8 cellular contexts compared by ENCODE assay signal in the genomic region with DNA sequence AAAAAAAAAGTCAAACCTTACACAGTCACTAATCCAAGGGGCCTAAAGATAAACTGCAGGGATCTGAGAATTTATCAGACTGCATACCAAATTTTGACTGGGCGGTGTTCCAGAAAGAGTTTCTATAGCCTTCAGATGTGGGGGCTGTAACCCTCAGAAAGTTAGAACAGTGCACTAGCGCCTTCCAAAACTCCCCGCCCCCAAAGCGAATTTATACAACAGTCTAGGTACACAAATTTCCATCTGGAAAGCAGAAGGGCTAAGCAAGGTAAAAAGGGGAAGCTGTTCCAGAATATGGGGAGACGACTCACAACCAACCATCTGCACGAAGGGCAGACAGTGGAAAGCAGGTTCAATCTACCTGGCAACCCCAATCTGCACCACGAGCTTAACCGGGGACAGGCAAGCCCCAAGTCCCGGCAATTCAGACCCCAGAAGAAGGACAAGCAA. TPM values are rescaled to one million over a fixed set of nuclear protein-coding genes. Genes with fewer than 3 reads are reported as not detected.
A peak's percentile ranks its signal among the peaks of the same experiment; 100 is the strongest.
DNase-seq lines count a peak whose midpoint lies in the region; ATAC-seq and TF ChIP-seq lines count a peak whose summit lies in the region.

No MANE protein-coding gene starts in this region.

- no peaks in the 10 kb centered on the region for H3K79me1 ChIP-seq in IMR-90 (ENCODE audit: low read depth in 1 of 2, low read length in 2 of 2)

- peak overlapping the region; percentile 97 for H2AFZ ChIP-seq in IMR-90 (replicated peaks; ENCODE audit: low read length, poor library complexity)

- no peak overlapping the region for H3K27ac ChIP-seq in IMR-90 (ENCODE audit: insufficient read depth, low read length)
- peak overlapping the region; percentile 68 to 81 for H3K27ac ChIP-seq in right atrium auricular region

- H2BK5ac ChIP-seq in IMR-90 (ENCODE audit: low read depth, low read length, poor library complexity, severe bottlenecking), result no peak overlapping the region

- TF ChIP-seq RAD21 in IMR-90 (IDR thresholded peaks at IDR 0.05; ENCODE audit: low read length), result no peak

- WGBS in IMR-90 (ENCODE audit: extremely low coverage in 2 of 2, insufficient read length in 1 of 2), 2 experiments, result no CpG with 5 or more reads among the region's 9 CpGs

- TF ChIP-seq CTCF in IMR-90 (conservative IDR thresholded peaks at IDR 0.05; ENCODE audit: low read depth, low read length), result no peak
- TF ChIP-seq CTCF in right atrium auricular region (IDR thresholded peaks at IDR 0.05), result no peak

- BruUV-seq in IMR-90 (replicated peaks; lab: Mats Ljungman, UMichigan), result no TSS peak

- H3K4me2 ChIP-seq in IMR-90 (ENCODE audit: low read depth, low read length), result peak overlapping the region; percentile 55
- H3K4me2 ChIP-seq in skeletal muscle satellite cell (ENCODE audit: low read length), result peak overlapping the region; percentile 90

- CTCF ChIA-PET in IMR-90 (lab: Yijun Ruan, JAX), result interaction anchor here (0.6 to 3.1 kb wide), 8 partner anchors 9 to 222 kb away, joined by 3 to 21 read pairs (median 4); no protein-coding TSS in a partner anchor

- H3K4me1 Mint-ChIP-seq in activated T-helper 2 cell treated with anti-CD3 and anti-CD28 coated beads, Interferon-gamma antibody, Interleukin-2, Interleukin-4, amounts not matched to agents 10 μg/mL and 5 μg/mL and 100 μg/mL, durations not matched to agents 14 hours and 24 hours and 36 hours (ENCODE audit: low read depth), result peaks cover 53% of the 10 kb centered on the region

- peak overlapping the region; percentile 72 for H3K27ac Mint-ChIP-seq in activated T-helper 2 cell treated with anti-CD3 and anti-CD28 coated beads, Interferon-gamma antibody, Interleukin-2, Interleukin-4, amounts not matched to agents 10 μg/mL and 5 μg/mL and 100 μg/mL, durations not matched to agents 14 hours and 24 hours and 36 hours

- POLR2A ChIA-PET in IMR-90 (lab: Charles Lee; ENCODE audit: unreplicated experiment), result no interaction called here

- H2AK9ac ChIP-seq in IMR-90 (replicated peaks; ENCODE audit: low read depth, low read length, poor library complexity), result peak overlapping the region; percentile 74

- H2AK5ac ChIP-seq in IMR-90 (ENCODE audit: low read depth, low read length), result no peak overlapping the region

- H3K27me3 Mint-ChIP-seq in activated T-helper 2 cell treated with anti-CD3 and anti-CD28 coated beads, Interferon-gamma antibody, Interleukin-2, Interleukin-4, amounts not matched to agents 10 μg/mL and 5 μg/mL and 100 μg/mL, durations not matched to agents 14 hours and 24 hours and 36 hours (ENCODE audit: low read depth), result no peaks in the 10 kb centered on the region

- H3K9me1 ChIP-seq in IMR-90 (ENCODE audit: insufficient read depth, low read length), result no peaks in the 10 kb centered on the region

- H3K27me3 ChIP-seq in IMR-90 (ENCODE audit: control insufficient read depth, insufficient read depth, low read length) (peaks cover 5% of the 10 kb centered on the region), right atrium auricular region (no peaks in the 10 kb centered on the region), skeletal muscle satellite cell (ENCODE audit: control insufficient read depth, insufficient read depth, low read length) (peaks cover 20% of the 10 kb centered on the region)

- H3K4me3 ChIP-seq in IMR-90 (ENCODE audit: insufficient read depth, low read depth, low read length) (peak overlapping the region; percentile 68), right atrium auricular region (peak overlapping the region; percentile 88 to 91), skeletal muscle satellite cell (ENCODE audit: low read length) (peak overlapping the region; percentile 80)

- no peaks in the 10 kb centered on the region for H3K9me3 ChIP-seq in IMR-90 (ENCODE audit: control insufficient read depth, insufficient read depth, low read length)
- no peaks in the 10 kb centered on the region for H3K9me3 ChIP-seq in right atrium auricular region
- H3K9me3 ChIP-seq in skeletal muscle satellite cell (replicated peaks; ENCODE audit: low read length), result no peaks in the 10 kb centered on the region

- H2BK20ac ChIP-seq in IMR-90 (ENCODE audit: low read depth, low read length), result no peak overlapping the region

- in situ Hi-C loops in IMR-90 (cut with MboI; ENCODE audit: low sequenced_read_pairs), result no loop called here

- H3K4me3 Mint-ChIP-seq in activated T-helper 2 cell treated with anti-CD3 and anti-CD28 coated beads, Interferon-gamma antibody, Interleukin-2, Interleukin-4, amounts not matched to agents 10 μg/mL and 5 μg/mL and 100 μg/mL, durations not matched to agents 14 hours and 24 hours and 36 hours (ENCODE audit: low read depth), result peak overlapping the region; percentile 94

- intact Hi-C loops in IMR-90 (cut with micrococcal nuclease), result no loop called here
- intact Hi-C loops in activated T-helper 2 cell treated with anti-CD3 and anti-CD28 coated beads, Interferon-gamma antibody, Interleukin-2, Interleukin-4, amounts not matched to agents 10 μg/mL and 5 μg/mL and 100 μg/mL, durations not matched to agents 14 hours and 24 hours and 36 hours (cut with micrococcal nuclease), result loop anchor here (2.0 to 5.0 kb wide), 5 partner anchors 19 to 200 kb away; a partner anchor contains a TSS

- H3K9ac ChIP-seq in IMR-90 (ENCODE audit: low read depth, low read length) (peak overlapping the region; percentile 47; the same call in 1 of the 2 replicates), skeletal muscle satellite cell (ENCODE audit: low read depth, low read length) (peak overlapping the region; percentile 68)

- H3K4me1 ChIP-seq in IMR-90 (ENCODE audit: control insufficient read depth, insufficient read depth, low read length) (no peaks in the 10 kb centered on the region), right atrium auricular region (peaks cover 0 to 23% of the 10 kb centered on the region in 2 donors), skeletal muscle satellite cell (ENCODE audit: control insufficient read depth, insufficient read depth, low read length) (peaks cover 11% of the 10 kb centered on the region)

- H2BK15ac ChIP-seq in IMR-90 (ENCODE audit: low read depth, low read length), result no peak overlapping the region

- H4K20me1 ChIP-seq in IMR-90 (ENCODE audit: insufficient read depth, low read length), result no peaks in the 10 kb centered on the region

- peak overlapping the region in 1 of 2 experiments; percentile 32; a peak in 1 of 4 replicates for H4K8ac ChIP-seq in IMR-90 (ENCODE audit: low read depth in 2 of 2, low read length in 2 of 2)

- H3K56ac ChIP-seq in IMR-90 (ENCODE audit: extremely low read depth, insufficient read depth, low read length), result no peak overlapping the region

- no peak overlapping the region for H3K4ac ChIP-seq in IMR-90 (ENCODE audit: low read depth, low read length)

- H3K23ac ChIP-seq in IMR-90 (ENCODE audit: low read depth, low read length), result 0 out of 2 replicates have a peak overlapping the region, but pooled peaks have one; percentile 35

- no peaks in the 10 kb centered on the region for H3K9me3 Mint-ChIP-seq in activated T-helper 2 cell treated with anti-CD3 and anti-CD28 coated beads, Interferon-gamma antibody, Interleukin-2, Interleukin-4, amounts not matched to agents 10 μg/mL and 5 μg/mL and 100 μg/mL, durations not matched to agents 14 hours and 24 hours and 36 hours

- H2BK120ac ChIP-seq in IMR-90 (ENCODE audit: low read depth, low read length), result no peak overlapping the region

- no peaks in the 10 kb centered on the region; the same call in 1 of the 2 replicates for H3K36me3 ChIP-seq in IMR-90 (ENCODE audit: control insufficient read depth, insufficient read depth, low read length)
- no peaks in the 10 kb centered on the region for H3K36me3 ChIP-seq in right atrium auricular region
- H3K36me3 ChIP-seq in skeletal muscle satellite cell (ENCODE audit: insufficient read depth, low read length), result no peaks in the 10 kb centered on the region

- no peak overlapping the region for H3K18ac ChIP-seq in IMR-90 (ENCODE audit: low read depth, low read length)

- TF ChIP-seq POLR2A in IMR-90 (IDR thresholded peaks at IDR 0.05; ENCODE audit: low read depth, low read length), result no peak

- dilution Hi-C loops in IMR-90 (cut with HindIII; ENCODE audit: low sequenced_read_pairs, unreplicated experiment), result no loop called here

- peaks cover 23% of the 10 kb centered on the region for H3K36me3 Mint-ChIP-seq in activated T-helper 2 cell treated with anti-CD3 and anti-CD28 coated beads, Interferon-gamma antibody, Interleukin-2, Interleukin-4, amounts not matched to agents 10 μg/mL and 5 μg/mL and 100 μg/mL, durations not matched to agents 14 hours and 24 hours and 36 hours (ENCODE audit: low read depth)

- no peak overlapping the region for H3K14ac ChIP-seq in IMR-90 (replicated peaks; ENCODE audit: low read depth, low read length)

- peak; percentile 15 to 18 for DNase-seq in activated CD4-positive, alpha-beta T cell treated with anti-CD3 and anti-CD28 coated beads for 4 hours
- no peak for DNase-seq in activated CD4-positive, alpha-beta T cell treated with anti-CD3 and anti-CD28 coated beads for 48 hours
- DNase-seq in IMR-90 (no peak), right atrium auricular region (ENCODE audit: low spot score) (no peak)
- DNase-seq in activated T-helper 2 cell treated with anti-CD3 and anti-CD28 coated beads, Interferon-gamma antibody, Interleukin-2, Interleukin-4, amounts not matched to agents 10 μg/mL and 5 μg/mL and 100 μg/mL, durations not matched to agents 14 hours and 24 hours and 36 hours (ENCODE audit: low spot score), result no peak

- no peak overlapping the region for H4K91ac ChIP-seq in IMR-90 (ENCODE audit: insufficient read depth, low read depth, low read length)

- no peak overlapping the region for H4K5ac ChIP-seq in IMR-90 (ENCODE audit: low read depth, low read length)

- no peak for ATAC-seq in IMR-90 (ENCODE audit: low read depth)
- ATAC-seq in GM18870 (IDR thresholded peaks at IDR 0.05; ENCODE audit: unreplicated experiment), result no peak
- ATAC-seq in HG02588 (IDR thresholded peaks at IDR 0.05; ENCODE audit: unreplicated experiment), result no peak

RNA-seq across cellular contexts. Expression of a gene that starts 0.8 kb away (rescaled TPM):
- 4.7 and 5.0 TPM in 2 replicates for total RNA-seq in IMR-90 (2012; rRNA removed)
- polyA plus RNA-seq in IMR-90 (2012; rRNA removed), result 1.6 and 2.2 TPM in 2 replicates
- 1.3 TPM in 2 replicates for polyA plus RNA-seq in IMR-90 (2012; cell fraction: cytosol; rRNA removed)
- 0.72 and 2.1 TPM in 2 replicates for polyA plus RNA-seq in IMR-90 (2012; cell fraction: nucleus; rRNA removed; ENCODE audit: low replicate concordance)
- total RNA-seq in activated T-helper 2 cell treated with anti-CD3 and anti-CD28 coated beads, Interferon-gamma antibody, Interleukin-2, Interleukin-4, amounts not matched to agents 10 μg/mL and 5 μg/mL and 100 μg/mL, durations not matched to agents 14 hours and 24 hours and 36 hours, result 21.1 and 25.3 TPM in 2 replicates
- total RNA-seq in right atrium auricular region, result 10 to 100 TPM; 10.8 to 27.8 TPM
- 5.3 and 5.7 TPM in 2 replicates for total RNA-seq in skeletal muscle satellite cell (2012; rRNA removed)

RNA-seq across cellular contexts. Expression of a gene that starts 58.6 kb away (rescaled TPM):
- total RNA-seq in IMR-90 (2012; rRNA removed), result not detected in 2 replicates
- not detected in 2 replicates for polyA plus RNA-seq in IMR-90 (2012; rRNA removed)
- polyA plus RNA-seq in IMR-90 (2012; cell fraction: cytosol; rRNA removed), result not detected in 2 replicates
- polyA plus RNA-seq in IMR-90 (2012; cell fraction: nucleus; rRNA removed; ENCODE audit: low replicate concordance), result not detected in 2 replicates
- not detected in 2 replicates for total RNA-seq in activated T-helper 2 cell treated with anti-CD3 and anti-CD28 coated beads, Interferon-gamma antibody, Interleukin-2, Interleukin-4, amounts not matched to agents 10 μg/mL and 5 μg/mL and 100 μg/mL, durations not matched to agents 14 hours and 24 hours and 36 hours
- total RNA-seq in right atrium auricular region, result not detected
- 0.22 and 0.51 TPM in 2 replicates for total RNA-seq in skeletal muscle satellite cell (2012; rRNA removed)

Comparison
In these comparisons a context has a peak if more than half of its experiments do, and no peak if none do; other contexts are left out.
1. DNase-seq: peak in activated CD4-positive, alpha-beta T cell treated with anti-CD3 and anti-CD28 coated beads for 4 hours (2 of 2); none in activated CD4-positive, alpha-beta T cell treated with anti-CD3 and anti-CD28 coated beads for 48 hours (single experiment), IMR-90 (single experiment), activated T-helper 2 cell treated with anti-CD3 and anti-CD28 coated beads, Interferon-gamma antibody, Interleukin-2, Interleukin-4, amounts not matched to agents 10 μg/mL and 5 μg/mL and 100 μg/mL, durations not matched to agents 14 hours and 24 hours and 36 hours (single experiment) and right atrium auricular region (single experiment).
2. Peak in every context shown above with its lines, with median percentiles within 50 percentile points of each other: H3K4me3 ChIP-seq.